Comparison of ENCODE assay signal across 1 cellular context in genomic region chr22:19955241-19956128, GRCh38.
TF ChIP-seq lines count a peak whose summit lies in the region.

No MANE protein-coding gene starts in this region.

TF ChIP-seq in WTC11, 78 proteins besides CTCF, POLR2A, EP300 and RAD21:
- no peak for TF ChIP-seq ZNF512 (CRISPR knock-in tag; IDR thresholded peaks at IDR 0.05; ENCODE audit: borderline replicate concordance)
- no peak for TF ChIP-seq ZNF532 (CRISPR knock-in tag; IDR thresholded peaks at IDR 0.05; ENCODE audit: borderline replicate concordance)
- TF ChIP-seq E2F4 (CRISPR knock-in tag; IDR thresholded peaks at IDR 0.05; ENCODE audit: borderline replicate concordance, low read depth) = no peak
- no peak for TF ChIP-seq SP1 (CRISPR knock-in tag; conservative IDR thresholded peaks at IDR 0.05)
- no peak for TF ChIP-seq ZMAT4 (CRISPR knock-in tag; IDR thresholded peaks at IDR 0.05)
- no peak for TF ChIP-seq FOXP1 (CRISPR knock-in tag; IDR thresholded peaks at IDR 0.05; ENCODE audit: borderline replicate concordance)
- TF ChIP-seq JUN (CRISPR knock-in tag; IDR thresholded peaks at IDR 0.05) = no peak
- no peak for TF ChIP-seq JAZF1 (CRISPR knock-in tag; IDR thresholded peaks at IDR 0.05)
- no peak for TF ChIP-seq SMAD4 (CRISPR knock-in tag; IDR thresholded peaks at IDR 0.05)
- no peak for TF ChIP-seq ERG (CRISPR knock-in tag; IDR thresholded peaks at IDR 0.05)
- no peak for TF ChIP-seq ZNF281 (CRISPR knock-in tag; IDR thresholded peaks at IDR 0.05)
- TF ChIP-seq ZNF263 (CRISPR knock-in tag; IDR thresholded peaks at IDR 0.05; ENCODE audit: low read depth) = no peak
- no peak for TF ChIP-seq ARID4B (CRISPR knock-in tag; IDR thresholded peaks at IDR 0.05; ENCODE audit: borderline replicate concordance)
- no peak for TF ChIP-seq MAX (CRISPR knock-in tag; IDR thresholded peaks at IDR 0.05)
- TF ChIP-seq ZSCAN18 (CRISPR knock-in tag; IDR thresholded peaks at IDR 0.05) = no peak
- no peak for TF ChIP-seq NFATC4 (CRISPR knock-in tag; IDR thresholded peaks at IDR 0.05)
- TF ChIP-seq ZNF317 (CRISPR knock-in tag; IDR thresholded peaks at IDR 0.05; ENCODE audit: borderline replicate concordance, low read depth) = no peak
- TF ChIP-seq GTF2I (CRISPR knock-in tag; conservative IDR thresholded peaks at IDR 0.05) = no peak
- no peak for TF ChIP-seq ZNF425 (CRISPR knock-in tag; conservative IDR thresholded peaks at IDR 0.05)
